8 cellular contexts compared by ENCODE assay signal in genomic region chr12:34022079-34022830, GRCh38. TPM values are rescaled to one million over a fixed set of nuclear protein-coding genes. Genes with fewer than 3 reads are reported as not detected.
DNase-seq lines count a peak whose midpoint lies in the region; TF ChIP-seq lines count a peak whose summit lies in the region.

Gene ALG10 (plus strand): TSS chr12:34022496. CDS start chr12:34022600, 104 bp downstream.

- H3K36me3 Mint-ChIP-seq in HFFc6 (ENCODE audit: low read depth) = no peaks in the 10 kb centered on the region
- peaks cover 8% of the 10 kb centered on the region for H3K36me3 Mint-ChIP-seq in activated naive CD4-positive, alpha-beta T cell treated with anti-CD3 and anti-CD28 coated beads, Interleukin-2, amount 10 ng/mL, durations not matched to agents 7 days and 5 days

- WGBS in suprapubic skin = under 1% methylated on average over 38 of the region's 44 CpGs

- H3K27me3 Mint-ChIP-seq in HFFc6 (ENCODE audit: insufficient read depth) = no peaks in the 10 kb centered on the region; the same call in 1 of the 2 replicates
- H3K27me3 Mint-ChIP-seq in activated naive CD4-positive, alpha-beta T cell treated with anti-CD3 and anti-CD28 coated beads, Interleukin-2, amount 10 ng/mL, durations not matched to agents 7 days and 5 days = no peaks in the 10 kb centered on the region

- H3K9me3 ChIP-seq in SK-N-MC (ENCODE audit: low read depth, low read length) = no peaks in the 10 kb centered on the region
- H3K9me3 ChIP-seq in suprapubic skin = no peaks in the 10 kb centered on the region

- H3K9me3 Mint-ChIP-seq in HFFc6 = no peaks in the 10 kb centered on the region
- H3K9me3 Mint-ChIP-seq in activated naive CD4-positive, alpha-beta T cell treated with anti-CD3 and anti-CD28 coated beads, Interleukin-2, amount 10 ng/mL, durations not matched to agents 7 days and 5 days = no peaks in the 10 kb centered on the region

- peaks cover 3% of the 10 kb centered on the region; the same call in 1 of the 2 replicates for H3K36me3 ChIP-seq in SK-N-MC (ENCODE audit: insufficient read depth, low read length)
- H3K36me3 ChIP-seq in suprapubic skin = no peaks in the 10 kb centered on the region

- peak within 1 kb of the TSS; percentile 56; the same call in 1 of the 2 replicates for H3K27ac ChIP-seq in SK-N-MC
- peak within 1 kb of the TSS; percentile 64 for H3K27ac ChIP-seq in suprapubic skin

- H3K9ac ChIP-seq in SK-N-MC (ENCODE audit: insufficient read length) = peak within 1 kb of the TSS; percentile 97

- peak; percentile 90 for TF ChIP-seq CTCF in HFFc6 (IDR thresholded peaks at IDR 0.05)
- TF ChIP-seq CTCF in NB4 (IDR thresholded peaks at IDR 0.05; ENCODE audit: low read depth, low read length) = peak; percentile 57
- TF ChIP-seq CTCF in suprapubic skin (IDR thresholded peaks at IDR 0.05) = peak; percentile 65 to 78

- peaks cover 30% of the 10 kb centered on the region for H3K4me1 Mint-ChIP-seq in HFFc6 (ENCODE audit: low read depth)
- H3K4me1 Mint-ChIP-seq in activated naive CD4-positive, alpha-beta T cell treated with anti-CD3 and anti-CD28 coated beads, Interleukin-2, amount 10 ng/mL, durations not matched to agents 7 days and 5 days = peaks cover 32% of the 10 kb centered on the region

- H3K4me3 ChIP-seq in GM08714 (ENCODE audit: low read length) = peak within 1 kb of the TSS; percentile 85
- H3K4me3 ChIP-seq in NB4 (ENCODE audit: low read depth, low read length) = peak within 1 kb of the TSS; percentile 80
- H3K4me3 ChIP-seq in SK-N-MC = peak within 1 kb of the TSS; percentile 91
- peak within 1 kb of the TSS; percentile 56 for H3K4me3 ChIP-seq in suprapubic skin

- peak within 1 kb of the TSS; percentile 90 for H3K4me3 Mint-ChIP-seq in HFFc6
- peak within 1 kb of the TSS; percentile 91 for H3K4me3 Mint-ChIP-seq in activated naive CD4-positive, alpha-beta T cell treated with anti-CD3 and anti-CD28 coated beads, Interleukin-2, amount 10 ng/mL, durations not matched to agents 7 days and 5 days

- H3K4me1 ChIP-seq in suprapubic skin = peaks cover 21% of the 10 kb centered on the region

- H3K27ac Mint-ChIP-seq in HFFc6 = peak within 1 kb of the TSS; percentile 94
- H3K27ac Mint-ChIP-seq in activated naive CD4-positive, alpha-beta T cell treated with anti-CD3 and anti-CD28 coated beads, Interleukin-2, amount 10 ng/mL, durations not matched to agents 7 days and 5 days = peak within 1 kb of the TSS; percentile 97

- H3K27me3 ChIP-seq in suprapubic skin = no peaks in the 10 kb centered on the region

- no peak for TF ChIP-seq EP300 in suprapubic skin (IDR thresholded peaks at IDR 0.05)

- CTCF ChIA-PET in activated naive CD4-positive, alpha-beta T cell treated with anti-CD3 and anti-CD28 coated beads, Interleukin-2, amount 10 ng/mL, durations not matched to agents 7 days and 5 days (lab: Charles Lee) = interaction anchor here (0.5 to 5.0 kb wide), 4 partner anchors 1075 to 1364 kb away, joined by 3 to 61 read pairs (median 4); partner anchors contain the start of gene YARS2

- DNase-seq in HFFc6 (peak; percentile 98), NB4 (ENCODE audit: low read depth) (peak; percentile 97), SK-N-MC (ENCODE audit: low read depth, low spot score) (peak; percentile 91), germinal center (ENCODE audit: low spot score) (peak; percentile 81), non-pigmented ciliary epithelial cell (ENCODE audit: low read depth) (peak; percentile 87), suprapubic skin (ENCODE audit: low spot score in 2 of 2) (peak; percentile 98 to 99)
- DNase-seq in activated naive CD4-positive, alpha-beta T cell treated with anti-CD3 and anti-CD28 coated beads, Interleukin-2, amount 10 ng/mL, durations not matched to agents 7 days and 5 days = peak; percentile 97

- TF ChIP-seq POLR2A in NB4 (IDR thresholded peaks at IDR 0.05; ENCODE audit: extremely low read depth, insufficient read length) = peak; percentile 80
- peak in 1 of 2 donors; percentile 39 for TF ChIP-seq POLR2A in suprapubic skin (IDR thresholded peaks at IDR 0.05)

RNA-seq across cellular contexts. Expression of gene ALG10, which starts in this region (rescaled TPM):
- 1 to 10 TPM; 5.0 to 8.1 (median 7.1) TPM for total RNA-seq in HFFc6 (2021; fragmentation: NEBNext Ultra II Directional; extraction: Animal tissue kit (Norgen Biotek cat#: 25700))
- 10 to 100 TPM in 3 of 4 donors, 1 to 10 TPM in 1; 5.7 to 21.6 (median 14.9) TPM for total RNA-seq in suprapubic skin

Comparison
In these comparisons a context has a peak if more than half of its experiments do, and no peak if none do; other contexts are left out.
1. Peak in every context shown above with its lines: DNase-seq, H3K4me3 ChIP-seq and H3K27ac ChIP-seq.